ENCODE assay signal across 15 cellular contexts in genomic region chr17:1646199-1646875, GRCh38. TPM values are rescaled to one million over a fixed set of nuclear protein-coding genes. Genes with fewer than 3 reads are reported as not detected.
A peak's percentile ranks its signal among the peaks of the same experiment; 100 is the strongest.
DNase-seq lines count a peak whose midpoint lies in the region; ATAC-seq and TF ChIP-seq lines count a peak whose summit lies in the region.
"Had no signal": no experiment of that assay in that cellular context is flagged by ENCODE, and none has a peak within 500 bp of the region (broad histone marks: within the 10 kb centered on the region; RNA-seq: fewer than 3 reads in every experiment).

No MANE protein-coding gene starts in this region.

- H3K27me3 ChIP-seq in lower lobe of right lung (ENCODE audit: low read depth) (no peaks in the 10 kb centered on the region), stomach (no peaks in the 10 kb centered on the region)
- H3K27me3 ChIP-seq: tibial nerve had no signal

- peaks cover 46% of the 10 kb centered on the region for H3K4me1 Mint-ChIP-seq in activated CD8-positive, alpha-beta T cell treated with anti-CD3 and anti-CD28 coated beads, Interleukin-2, amount 10 ng/mL, durations not matched to agents 7 days and 5 days (ENCODE audit: low read depth)
- H3K4me1 Mint-ChIP-seq in activated CD8-positive, alpha-beta T cell treated with anti-CD3 and anti-CD28 coated beads for 36 hours (ENCODE audit: low read depth) = peaks cover 39% of the 10 kb centered on the region
- H3K4me1 Mint-ChIP-seq in activated T-helper 17 cell treated with anti-CD3 and anti-CD28 coated beads, Interleukin-2, amount 50 U/mL, for 72 hours = peaks cover 8% of the 10 kb centered on the region

- H3K36me3 ChIP-seq in lower lobe of right lung (peaks cover 16% of the 10 kb centered on the region), stomach (peaks cover 11 to 15% (median 12%) of the 10 kb centered on the region in 4 donors)

- no peak for TF ChIP-seq EP300 in stomach (IDR thresholded peaks at IDR 0.05)

- H3K9me3 ChIP-seq in lower lobe of right lung = no peaks in the 10 kb centered on the region
- H3K9me3 ChIP-seq in stomach = no peaks in the 10 kb centered on the region
- H3K9me3 ChIP-seq: A549, tibial nerve had no signal

- no peaks in the 10 kb centered on the region for H3K27me3 Mint-ChIP-seq in activated CD8-positive, alpha-beta T cell treated with anti-CD3 and anti-CD28 coated beads, Interleukin-2, amount 10 ng/mL, durations not matched to agents 7 days and 5 days (ENCODE audit: low read depth)
- H3K27me3 Mint-ChIP-seq in activated CD8-positive, alpha-beta T cell treated with anti-CD3 and anti-CD28 coated beads for 36 hours = no peaks in the 10 kb centered on the region
- H3K27me3 Mint-ChIP-seq in activated T-helper 17 cell treated with anti-CD3 and anti-CD28 coated beads, Interleukin-2, amount 50 U/mL, for 72 hours = no peaks in the 10 kb centered on the region
- H3K27me3 Mint-ChIP-seq: activated CD4-positive, alpha-beta T cell treated with anti-CD3 and anti-CD28 coated beads for 36 hours had no signal

- H3K27ac ChIP-seq in lower lobe of right lung (peak overlapping the region; percentile 95), stomach (peak overlapping the region in 3 of 5 donors; percentile 68 to 82 (median 71)), RWPE1 (no peak overlapping the region)
- H3K27ac ChIP-seq: A549, KMS-11, SK-N-MC had no signal

- TF ChIP-seq CTCF in activated CD8-positive, alpha-beta T cell treated with anti-CD3 and anti-CD28 coated beads for 36 hours (IDR thresholded peaks at IDR 0.05) = no peak
- TF ChIP-seq CTCF in lower lobe of right lung (IDR thresholded peaks at IDR 0.05) (no peak), stomach (IDR thresholded peaks at IDR 0.05) (no peak), RWPE1 (conservative IDR thresholded peaks at IDR 0.05; ENCODE audit: low read depth) (no peak)

- H3K4me3 ChIP-seq in lower lobe of right lung (peak overlapping the region; percentile 62), stomach (peak overlapping the region in 1 of 4 donors; percentile 60)
- H3K4me3 ChIP-seq: A549, SK-N-MC had no signal

- no peak for TF ChIP-seq POLR2A in stomach (IDR thresholded peaks at IDR 0.05)

- DNase-seq in activated CD8-positive, alpha-beta T cell treated with anti-CD3 and anti-CD28 coated beads, Interleukin-2, amount 10 ng/mL, durations not matched to agents 7 days and 5 days = no peak
- no peak for DNase-seq in activated CD8-positive, alpha-beta T cell treated with anti-CD3 and anti-CD28 coated beads for 36 hours
- DNase-seq in lower lobe of right lung (peak; percentile 41), stomach (no peak), COR-L47 (lab: John Stamatoyannopoulos, UW) (no peak), NCI-H526 treated with DMSO at 0.1 percent for 48 hours (lab: John Stamatoyannopoulos, UW) (no peak), RWPE1 (ENCODE audit: low spot score) (no peak)
- DNase-seq: activated CD4-positive, alpha-beta T cell treated with anti-CD3 and anti-CD28 coated beads for 36 hours; activated gamma-delta T cell; NCI-H2081 treated with DMSO at 0.1 percent for 48 hours had no signal

- CTCF ChIA-PET in activated CD8-positive, alpha-beta T cell treated with anti-CD3 and anti-CD28 coated beads, Interleukin-2, amount 10 ng/mL, durations not matched to agents 7 days and 5 days (lab: Charles Lee) = interaction anchor here (1.2 to 2.1 kb wide), 3 partner anchors 16 to 224 kb away, joined by 3 to 10 read pairs (median 3); no protein-coding TSS in a partner anchor
- CTCF ChIA-PET in activated CD8-positive, alpha-beta T cell treated with anti-CD3 and anti-CD28 coated beads for 36 hours (lab: Charles Lee) = interaction anchor here (0.8 to 3.5 kb wide), 5 partner anchors 17 to 75 kb away, joined by 3 to 18 read pairs (median 6); no protein-coding TSS in a partner anchor
- CTCF ChIA-PET in RWPE1 (lab: Yijun Ruan, JAX) = interaction anchor here (0.6 kb wide), 1 partner anchor 247 kb away, joined by 3 read pairs; no protein-coding TSS in a partner anchor

- no peak for ATAC-seq in activated CD8-positive, alpha-beta T cell treated with anti-CD3 and anti-CD28 coated beads, Interleukin-2, amount 10 ng/mL, durations not matched to agents 7 days and 5 days
- ATAC-seq in activated CD8-positive, alpha-beta T cell treated with anti-CD3 and anti-CD28 coated beads for 36 hours = no peak
- ATAC-seq in activated T-helper 17 cell treated with anti-CD3 and anti-CD28 coated beads, Interleukin-2, amount 50 U/mL, for 72 hours (replicated peaks) = no peak
- no peak for ATAC-seq in lower lobe of right lung
- ATAC-seq: A549; activated CD4-positive, alpha-beta T cell treated with anti-CD3 and anti-CD28 coated beads for 36 hours had no signal

- intact Hi-C loops in activated CD8-positive, alpha-beta T cell treated with anti-CD3 and anti-CD28 coated beads for 36 hours (cut with micrococcal nuclease) = no loop called here
- intact Hi-C loops in lower lobe of right lung (cut with DNase I) (no loop called here), stomach (cut with DNase I; ENCODE audit: low total_unique reads) (no loop called here)

- H3K36me3 Mint-ChIP-seq in activated CD8-positive, alpha-beta T cell treated with anti-CD3 and anti-CD28 coated beads, Interleukin-2, amount 10 ng/mL, durations not matched to agents 7 days and 5 days (ENCODE audit: low read depth) = peaks cover 7% of the 10 kb centered on the region
- H3K36me3 Mint-ChIP-seq in activated CD8-positive, alpha-beta T cell treated with anti-CD3 and anti-CD28 coated beads for 36 hours (ENCODE audit: low read depth) = peaks cover 1% of the 10 kb centered on the region
- peaks cover 13% of the 10 kb centered on the region for H3K36me3 Mint-ChIP-seq in activated T-helper 17 cell treated with anti-CD3 and anti-CD28 coated beads, Interleukin-2, amount 50 U/mL, for 72 hours (ENCODE audit: low read depth)

- H3K27ac Mint-ChIP-seq in activated CD8-positive, alpha-beta T cell treated with anti-CD3 and anti-CD28 coated beads, Interleukin-2, amount 10 ng/mL, durations not matched to agents 7 days and 5 days = peak overlapping the region; percentile 14
- H3K27ac Mint-ChIP-seq in activated CD8-positive, alpha-beta T cell treated with anti-CD3 and anti-CD28 coated beads for 36 hours = no peak overlapping the region
- peak overlapping the region; percentile 30 for H3K27ac Mint-ChIP-seq in activated T-helper 17 cell treated with anti-CD3 and anti-CD28 coated beads, Interleukin-2, amount 50 U/mL, for 72 hours
- H3K27ac Mint-ChIP-seq: activated CD4-positive, alpha-beta T cell treated with anti-CD3 and anti-CD28 coated beads for 36 hours had no signal

- H3K4me1 ChIP-seq in lower lobe of right lung = peaks cover 65% of the 10 kb centered on the region
- peaks cover 44 to 74% (median 65%) of the 10 kb centered on the region in 4 donors for H3K4me1 ChIP-seq in stomach

- no peak overlapping the region for H3K4me3 Mint-ChIP-seq in activated CD8-positive, alpha-beta T cell treated with anti-CD3 and anti-CD28 coated beads, Interleukin-2, amount 10 ng/mL, durations not matched to agents 7 days and 5 days
- H3K4me3 Mint-ChIP-seq in activated CD8-positive, alpha-beta T cell treated with anti-CD3 and anti-CD28 coated beads for 36 hours = no peak overlapping the region
- H3K4me3 Mint-ChIP-seq in activated T-helper 17 cell treated with anti-CD3 and anti-CD28 coated beads, Interleukin-2, amount 50 U/mL, for 72 hours = peak overlapping the region; percentile 30
- H3K4me3 Mint-ChIP-seq: activated CD4-positive, alpha-beta T cell treated with anti-CD3 and anti-CD28 coated beads for 36 hours had no signal

- POLR2A ChIA-PET in activated CD8-positive, alpha-beta T cell treated with anti-CD3 and anti-CD28 coated beads, Interleukin-2, amount 10 ng/mL, durations not matched to agents 7 days and 5 days (lab: Charles Lee) = no interaction called here
- POLR2A ChIA-PET in activated CD8-positive, alpha-beta T cell treated with anti-CD3 and anti-CD28 coated beads for 36 hours (lab: Charles Lee) = interaction anchor here (1.0 to 1.2 kb wide), 2 partner anchors 11 to 184 kb away, joined by 3 read pairs; partner anchors contain the start of gene RPA1
- POLR2A ChIA-PET in RWPE1 (lab: Yijun Ruan, JAX; ENCODE audit: low non-redundant PET) = no interaction called here

- WGBS in stomach, 5 donors = 83 to 96% (median 90%) methylated on average over 11 to 13 of the region's 13 CpGs

- H3K9me3 Mint-ChIP-seq in activated CD8-positive, alpha-beta T cell treated with anti-CD3 and anti-CD28 coated beads, Interleukin-2, amount 10 ng/mL, durations not matched to agents 7 days and 5 days (ENCODE audit: insufficient read depth) = no peaks in the 10 kb centered on the region
- no peaks in the 10 kb centered on the region for H3K9me3 Mint-ChIP-seq in activated CD8-positive, alpha-beta T cell treated with anti-CD3 and anti-CD28 coated beads for 36 hours
- no peaks in the 10 kb centered on the region for H3K9me3 Mint-ChIP-seq in activated T-helper 17 cell treated with anti-CD3 and anti-CD28 coated beads, Interleukin-2, amount 50 U/mL, for 72 hours

RNA-seq across cellular contexts. Expression of gene SCARF1, which starts 0.8 kb away (rescaled TPM):
- total RNA-seq in activated CD8-positive, alpha-beta T cell treated with anti-CD3 and anti-CD28 coated beads, Interleukin-2, amount 10 ng/mL, durations not matched to agents 7 days and 5 days = 1 to 10 TPM; 4.5 to 5.3 TPM
- 1 to 10 TPM; 3.2 to 4.1 TPM for total RNA-seq in activated CD8-positive, alpha-beta T cell treated with anti-CD3 and anti-CD28 coated beads for 36 hours
- 1 to 10 TPM; 2.5 to 5.7 TPM for total RNA-seq in activated T-helper 17 cell treated with anti-CD3 and anti-CD28 coated beads, Interleukin-2, amount 50 U/mL, for 72 hours
- total RNA-seq in lower lobe of right lung = 37.4 TPM
- total RNA-seq in stomach = 100 to 1,000 TPM in 1 of 5 donors, 10 to 100 TPM in 2, 1 to 10 TPM in 2; 4.1 to 119 (median 53.1) TPM
- polyA plus RNA-seq in stomach = 1 to 10 TPM; 1.4 to 2.7 (median 2.0) TPM

RNA-seq across cellular contexts. Expression of gene RILP, which starts 3.3 kb away (rescaled TPM):
- total RNA-seq in activated CD8-positive, alpha-beta T cell treated with anti-CD3 and anti-CD28 coated beads, Interleukin-2, amount 10 ng/mL, durations not matched to agents 7 days and 5 days = 1 to 10 TPM; 6.2 to 6.5 TPM
- 1 to 10 TPM; 5.3 to 6.1 TPM for total RNA-seq in activated CD8-positive, alpha-beta T cell treated with anti-CD3 and anti-CD28 coated beads for 36 hours
- total RNA-seq in activated T-helper 17 cell treated with anti-CD3 and anti-CD28 coated beads, Interleukin-2, amount 50 U/mL, for 72 hours = 1 to 10 TPM; 2.4 to 6.1 TPM
- total RNA-seq in lower lobe of right lung (41.5 TPM), stomach (100 to 1,000 TPM in 1 of 5 donors, 10 to 100 TPM in 3, 1 to 10 TPM in 1; 8.6 to 284 (median 39.1) TPM)
- polyA plus RNA-seq in stomach = 10 to 100 TPM; 15.6 to 32.4 (median 19.2) TPM

RNA-seq across cellular contexts. Expression of gene SLC43A2, which starts 17.7 kb away (rescaled TPM):
- under 1 TPM; 0.55 to 0.68 TPM for total RNA-seq in activated CD8-positive, alpha-beta T cell treated with anti-CD3 and anti-CD28 coated beads, Interleukin-2, amount 10 ng/mL, durations not matched to agents 7 days and 5 days
- 1 to 10 TPM; 5.6 to 5.7 TPM for total RNA-seq in activated CD8-positive, alpha-beta T cell treated with anti-CD3 and anti-CD28 coated beads for 36 hours
- 1 to 10 TPM in 1 of 2 donors, under 1 TPM in 1; 0.52 to 1.6 TPM for total RNA-seq in activated T-helper 17 cell treated with anti-CD3 and anti-CD28 coated beads, Interleukin-2, amount 50 U/mL, for 72 hours
- 44.6 TPM for total RNA-seq in lower lobe of right lung
- total RNA-seq in stomach = 10 to 100 TPM in 2 of 5 donors, 1 to 10 TPM in 2, under 1 TPM in 1; 0.29 to 15.8 (median 6.5) TPM
- polyA plus RNA-seq in stomach = 1 to 10 TPM; 1.8 to 5.9 (median 4.6) TPM

RNA-seq across cellular contexts. Expression of gene PRPF8, which starts 38.3 kb away (rescaled TPM):
- 100 to 1,000 TPM; 309 to 321 TPM for total RNA-seq in activated CD8-positive, alpha-beta T cell treated with anti-CD3 and anti-CD28 coated beads, Interleukin-2, amount 10 ng/mL, durations not matched to agents 7 days and 5 days
- 100 to 1,000 TPM; 370 to 428 TPM for total RNA-seq in activated CD8-positive, alpha-beta T cell treated with anti-CD3 and anti-CD28 coated beads for 36 hours
- total RNA-seq in activated T-helper 17 cell treated with anti-CD3 and anti-CD28 coated beads, Interleukin-2, amount 50 U/mL, for 72 hours = 100 to 1,000 TPM; 353 to 426 TPM
- total RNA-seq in lower lobe of right lung (280 TPM), stomach (100 to 1,000 TPM; 126 to 252 (median 201) TPM)
- 10 to 100 TPM; 33.6 to 83.4 (median 38.4) TPM for polyA plus RNA-seq in stomach
